Comparison of ENCODE assay signal across 1 cellular context in the genomic region with DNA sequence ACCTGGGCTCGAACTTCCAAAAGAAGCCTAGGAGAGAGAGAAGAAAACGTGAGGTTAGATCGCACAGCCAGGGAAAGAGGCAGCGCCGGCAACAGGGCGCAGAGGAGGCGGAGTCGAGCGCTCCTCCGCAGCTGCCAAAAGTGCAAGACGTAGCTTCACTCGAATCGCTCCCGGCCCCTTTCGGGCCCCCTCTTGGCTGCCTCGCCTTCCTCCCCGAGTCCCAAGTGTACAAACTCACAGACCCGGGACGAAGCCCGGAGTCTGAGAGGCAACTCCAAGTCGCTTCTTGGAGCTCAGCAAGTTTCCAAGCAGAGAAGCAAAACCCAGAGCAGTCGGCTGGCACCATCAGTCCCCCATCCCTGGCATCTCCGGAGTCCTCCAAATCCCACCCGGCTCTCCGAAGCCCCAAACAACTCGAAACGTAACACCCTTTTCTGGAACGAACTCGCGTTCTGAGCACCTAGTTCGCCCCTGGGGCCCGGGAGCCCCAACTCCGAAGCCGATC.
TF ChIP-seq lines count a peak whose summit lies in the region.

No MANE protein-coding gene starts in this region.

TF ChIP-seq in K562, 482 proteins besides CTCF, POLR2A, EP300 and RAD21 (continued from another document):
- TF ChIP-seq, protein P1, sequence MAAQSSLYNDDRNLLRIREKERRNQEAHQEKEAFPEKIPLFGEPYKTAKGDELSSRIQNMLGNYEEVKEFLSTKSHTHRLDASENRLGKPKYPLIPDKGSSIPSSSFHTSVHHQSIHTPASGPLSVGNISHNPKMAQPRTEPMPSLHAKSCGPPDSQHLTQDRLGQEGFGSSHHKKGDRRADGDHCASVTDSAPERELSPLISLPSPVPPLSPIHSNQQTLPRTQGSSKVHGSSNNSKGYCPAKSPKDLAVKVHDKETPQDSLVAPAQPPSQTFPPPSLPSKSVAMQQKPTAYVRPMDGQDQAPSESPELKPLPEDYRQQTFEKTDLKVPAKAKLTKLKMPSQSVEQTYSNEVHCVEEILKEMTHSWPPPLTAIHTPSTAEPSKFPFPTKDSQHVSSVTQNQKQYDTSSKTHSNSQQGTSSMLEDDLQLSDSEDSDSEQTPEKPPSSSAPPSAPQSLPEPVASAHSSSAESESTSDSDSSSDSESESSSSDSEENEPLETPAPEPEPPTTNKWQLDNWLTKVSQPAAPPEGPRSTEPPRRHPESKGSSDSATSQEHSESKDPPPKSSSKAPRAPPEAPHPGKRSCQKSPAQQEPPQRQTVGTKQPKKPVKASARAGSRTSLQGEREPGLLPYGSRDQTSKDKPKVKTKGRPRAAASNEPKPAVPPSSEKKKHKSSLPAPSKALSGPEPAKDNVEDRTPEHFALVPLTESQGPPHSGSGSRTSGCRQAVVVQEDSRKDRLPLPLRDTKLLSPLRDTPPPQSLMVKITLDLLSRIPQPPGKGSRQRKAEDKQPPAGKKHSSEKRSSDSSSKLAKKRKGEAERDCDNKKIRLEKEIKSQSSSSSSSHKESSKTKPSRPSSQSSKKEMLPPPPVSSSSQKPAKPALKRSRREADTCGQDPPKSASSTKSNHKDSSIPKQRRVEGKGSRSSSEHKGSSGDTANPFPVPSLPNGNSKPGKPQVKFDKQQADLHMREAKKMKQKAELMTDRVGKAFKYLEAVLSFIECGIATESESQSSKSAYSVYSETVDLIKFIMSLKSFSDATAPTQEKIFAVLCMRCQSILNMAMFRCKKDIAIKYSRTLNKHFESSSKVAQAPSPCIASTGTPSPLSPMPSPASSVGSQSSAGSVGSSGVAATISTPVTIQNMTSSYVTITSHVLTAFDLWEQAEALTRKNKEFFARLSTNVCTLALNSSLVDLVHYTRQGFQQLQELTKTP (IDR thresholded peaks at IDR 0.05; ENCODE audit: low read depth in 1 of 2, partially characterized antibody in 2 of 2) = peak in 1 of 2 experiments; percentile 39
